In the genomic region with DNA sequence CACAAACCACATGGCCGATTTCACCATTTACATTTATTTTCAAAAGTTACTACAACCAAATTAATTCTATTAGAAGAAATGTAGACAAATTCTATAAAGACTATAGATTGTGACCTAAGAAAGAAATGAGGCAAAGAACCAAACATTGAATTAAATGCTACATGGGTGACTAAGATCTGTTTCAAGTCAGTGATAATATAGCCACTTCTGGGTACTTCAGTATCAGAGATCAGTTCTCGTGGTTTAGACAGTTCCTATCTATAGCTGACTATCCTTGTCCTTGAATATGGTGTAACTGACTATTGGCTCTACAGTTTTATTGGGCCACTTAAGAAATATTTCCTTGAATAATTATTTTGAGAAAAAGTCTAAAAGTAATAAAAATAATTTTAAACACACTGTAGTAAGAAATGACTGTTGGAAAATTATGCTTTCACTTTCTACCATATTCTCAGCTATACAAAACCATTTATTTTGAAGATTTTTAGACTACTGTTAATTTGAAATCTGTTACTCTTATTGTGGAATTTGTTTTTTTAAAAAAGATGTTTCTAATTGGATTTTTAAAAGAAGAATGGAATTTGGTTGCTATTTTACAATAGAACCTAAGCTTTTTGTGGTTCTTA, we compare ENCODE assay signal across 10 cellular contexts. TPM values are rescaled to one million over a fixed set of nuclear protein-coding genes. Genes with fewer than 3 reads are reported as not detected.
DNase-seq lines count a peak whose midpoint lies in the region; ATAC-seq, FAIRE-seq and TF ChIP-seq lines count a peak whose summit lies in the region.
"Had no signal": no experiment of that assay in that cellular context is flagged by ENCODE, and none has a peak within 500 bp of the region (broad histone marks: within the 10 kb centered on the region; RNA-seq: fewer than 3 reads in every experiment).

No MANE protein-coding gene starts in this region.

- in situ Hi-C loops in K562 (cut with MboI), result no loop called here
- in situ Hi-C loops in HAP-1 (cut with MboI; ENCODE audit: low sequenced_read_pairs), result no loop called here

- no peak for FAIRE-seq in K562 (lab: Jason Lieb, UNC)

- H3K9me3 ChIP-seq in K562 (replicated peaks; ENCODE audit: control insufficient read depth, insufficient read depth, low read depth, low read length) (no peaks in the 10 kb centered on the region), HAP-1 (no peaks in the 10 kb centered on the region)

- no peak for TF ChIP-seq RAD21 in K562 (CRISPR knock-in tag; conservative IDR thresholded peaks at IDR 0.05 in 1 of 2, IDR thresholded peaks at IDR 0.05 in 1 of 2)

- H3K4me3 ChIP-seq in K562, result no peak overlapping the region
- H3K4me3 ChIP-seq in HAP-1, result no peak overlapping the region

- POLR2A ChIA-PET in K562 (lab: Yijun Ruan, JAX), result interaction anchor here (0.7 kb wide), 2 partner anchors 14 to 84 kb away, joined by 4 read pairs; no protein-coding TSS in a partner anchor

- intact Hi-C loops in K562 (cut with micrococcal nuclease) (no loop called here), left cardiac atrium (cut with DNase I) (no loop called here)

- peaks cover 45% of the 10 kb centered on the region; the same call in 2 of the 3 replicates for H3K36me3 ChIP-seq in K562 (ENCODE audit: control insufficient read depth, insufficient read depth, low read length)
- peaks cover 3% of the 10 kb centered on the region; the same call in 1 of the 2 replicates for H3K36me3 ChIP-seq in HAP-1 (replicated peaks)

- H3K9ac ChIP-seq in K562 (ENCODE audit: insufficient read depth in 1 of 2, low read depth in 2 of 2, low read length in 2 of 2), result no peak overlapping the region

- CTCF ChIA-PET in K562 (lab: Yijun Ruan, JAX; ENCODE audit: low intra/inter-chr PET ratio), result no interaction called here

- H3K4me2 ChIP-seq in K562 (ENCODE audit: insufficient read depth, low read length), result no peak overlapping the region; the same call in 1 of the 2 replicates

- no peaks in the 10 kb centered on the region for H3K79me2 ChIP-seq in K562 (ENCODE audit: control insufficient read depth, insufficient read depth, low read length)

- WGBS in K562 (ENCODE audit: insufficient coverage, low coverage, missing lambda C conversion rate), result 25% methylated on average over 2 of the region's 2 CpGs

- ATAC-seq in GM18870 (IDR thresholded peaks at IDR 0.05; ENCODE audit: unreplicated experiment), result peak; percentile 82
- ATAC-seq in GM21723 (IDR thresholded peaks at IDR 0.05; ENCODE audit: unreplicated experiment), result peak; percentile 81
- ATAC-seq in HG03460 (IDR thresholded peaks at IDR 0.05; ENCODE audit: unreplicated experiment), result peak; percentile 74
- peak; percentile 91 for ATAC-seq in K562
- ATAC-seq in left cardiac atrium, result no peak
- ATAC-seq: foreskin keratinocyte; naive thymus-derived CD8-positive, alpha-beta T cell had no signal

- TF ChIP-seq CTCF in K562 (IDR thresholded peaks at IDR 0.05 in 2 of 3, conservative IDR thresholded peaks at IDR 0.05 in 1 of 3; ENCODE audit: insufficient read depth in 2 of 3, low read depth in 1 of 3, low read length in 3 of 3), result no peak

- no peak overlapping the region for H2AFZ ChIP-seq in K562 (ENCODE audit: low read depth, low read length)

- no TSS peak for BruUV-seq in K562 (replicated peaks; lab: Mats Ljungman, UMichigan)

- no peaks in the 10 kb centered on the region for H3K27me3 ChIP-seq in K562 (ENCODE audit: control insufficient read depth in 2 of 2, insufficient read depth in 2 of 2, low read length in 2 of 2)
- no peaks in the 10 kb centered on the region for H3K27me3 ChIP-seq in HAP-1 (ENCODE audit: low read depth)
- H3K27me3 ChIP-seq: foreskin keratinocyte had no signal

- peak overlapping the region; percentile 7; the same call in 1 of the 3 replicates for H3K27ac ChIP-seq in K562 (ENCODE audit: extremely low read depth, low read depth, low read length)
- H3K27ac ChIP-seq: foreskin keratinocyte had no signal

- H4K20me1 ChIP-seq in K562 (replicated peaks; ENCODE audit: control insufficient read depth, insufficient read depth, low read length), result no peaks in the 10 kb centered on the region

- TF ChIP-seq EP300 in K562 (IDR thresholded peaks at IDR 0.05; ENCODE audit: low read length), result peak; percentile 52

- DNase-seq in K562 (ENCODE audit: extremely low read depth in 1 of 4, low spot score in 3 of 4), result peak in 2 of 4 experiments; percentile 30 to 46
- no peak for DNase-seq in HAP-1 (ENCODE audit: low spot score in 2 of 2)
- DNase-seq in left cardiac atrium, result no peak
- no peak for DNase-seq in SW 1271 (lab: John Stamatoyannopoulos, UW)
- DNase-seq in NCI-H2029 (lab: John Stamatoyannopoulos, UW), result no peak
- DNase-seq: foreskin keratinocyte; naive thymus-derived CD8-positive, alpha-beta T cell had no signal

- no peaks in the 10 kb centered on the region for H3K9me1 ChIP-seq in K562 (ENCODE audit: control insufficient read depth, insufficient read depth, low read length)

- TF ChIP-seq POLR2A in K562 (conservative IDR thresholded peaks at IDR 0.05), result no peak

- H3K4me1 ChIP-seq in K562 (replicated peaks in 1 of 2; ENCODE audit: control insufficient read depth in 2 of 2, insufficient read depth in 2 of 2, low read length in 2 of 2) (peaks cover 0 to 5% of the 10 kb centered on the region in 2 experiments; a peak in 1 of 5 replicates), HAP-1 (peaks cover 17% of the 10 kb centered on the region)
- H3K4me1 ChIP-seq: foreskin keratinocyte had no signal

TF ChIP-seq in K562, 482 proteins besides CTCF, POLR2A, EP300 and RAD21 (continues in another document):
- peak; percentile 70 for TF ChIP-seq DPF2 (IDR thresholded peaks at IDR 0.05)
- TF ChIP-seq ATF3 (IDR thresholded peaks at IDR 0.05), result peak; percentile 26; the same call in 1 of the 2 replicates
- TF ChIP-seq ATF3 (CRISPR knock-in tag; conservative IDR thresholded peaks at IDR 0.05), result no peak
- peak; percentile 15; the same call in 1 of the 2 replicates for TF ChIP-seq ESRRA (IDR thresholded peaks at IDR 0.05; ENCODE audit: borderline replicate concordance, low read depth)
- peak; percentile 56; the same call in 1 of the 2 replicates for TF ChIP-seq GATAD2B (IDR thresholded peaks at IDR 0.05; ENCODE audit: borderline replicate concordance)
- TF ChIP-seq FOSL1 (tag; conservative IDR thresholded peaks at IDR 0.05), result peak; percentile 60; the same call in 1 of the 2 replicates
- no peak for TF ChIP-seq FOXK1 (CRISPR knock-in tag; IDR thresholded peaks at IDR 0.05; ENCODE audit: borderline replicate concordance)
- peak; percentile 55 for TF ChIP-seq ARID1B (IDR thresholded peaks at IDR 0.05)
- no peak for TF ChIP-seq FOXJ2 (tag; IDR thresholded peaks at IDR 0.05)
- TF ChIP-seq RCOR1 (IDR thresholded peaks at IDR 0.05; ENCODE audit: borderline replicate concordance in 1 of 2, low read depth in 2 of 2, low read length in 2 of 2), result 0 out of 4 replicates have a peak, but pooled peaks of 1 of the 2 experiments have one; percentile 20
- no peak for TF ChIP-seq JUN (IDR thresholded peaks at IDR 0.05; ENCODE audit: borderline replicate concordance, low read depth, low read length)
- no peak for TF ChIP-seq JUN (CRISPR knock-in tag; IDR thresholded peaks at IDR 0.05; ENCODE audit: borderline replicate concordance)

RNA-seq across cellular contexts. Expression of gene KCNMB3, which starts 14.1 kb away (rescaled TPM):
- total RNA-seq in K562 (2011; cell fraction: chromatin; rRNA removed; ENCODE audit: low replicate concordance), result 42.1 and 87.2 TPM in 2 replicates
- total RNA-seq in K562 (2011; cell fraction: nucleolus; rRNA removed), result 16.3 and 21.2 TPM in 2 replicates
- total RNA-seq in K562 (2011; cell fraction: nucleoplasm; rRNA removed), result 33.8 and 60.6 TPM in 2 replicates
- total RNA-seq in K562 (2014; rRNA removed), result 8.7 and 12.3 TPM in 2 replicates
- total RNA-seq in K562 (2014; rRNA removed; fragmentation: Illumina TruSeq; extraction: Trizol), result 15.3 and 16.5 TPM in 2 replicates
- 13.7 and 13.8 TPM in 2 replicates for total RNA-seq in K562 (2015; rRNA removed; fragmentation: Illumina TruSeq; extraction: Trizol)
- 9.9 and 14.3 TPM in 2 replicates for total RNA-seq in K562 (2021)
- 18.6 and 21.1 TPM in 2 replicates for polyA plus RNA-seq in K562 (2011; rRNA removed)
- 5.8 and 7.4 TPM in 2 replicates for polyA plus RNA-seq in K562 (2011; cell fraction: cytosol; rRNA removed)
- polyA plus RNA-seq in K562 (2011; cell fraction: nucleus; rRNA removed), result 48.8 and 65.5 TPM in 2 replicates
- polyA plus RNA-seq in K562 (2012), result 11.9 and 19.9 TPM in 2 replicates
- polyA plus RNA-seq in K562 (2014; fragmentation: Illumina TruSeq; extraction: Trizol), result 17.6 and 20.4 TPM in 2 replicates
- 1 to 10 TPM; 7.0 to 7.8 TPM for polyA plus RNA-seq in K562 (2014; fragmentation: Nextera tagmentation; extraction: Ambion mirVana)
- 13.0 and 19.8 TPM in 2 replicates for polyA plus RNA-seq in K562 (2014; rRNA removed)
- 27.8 and 30.2 TPM in 2 replicates for polyA minus RNA-seq in K562 (2011; rRNA and poly(A)+ RNA removed)
- polyA minus RNA-seq in K562 (2011; cell fraction: cytosol; rRNA and poly(A)+ RNA removed), result 1.8 and 3.6 TPM in 2 replicates
- polyA minus RNA-seq in K562 (2011; cell fraction: nucleus; rRNA and poly(A)+ RNA removed), result 26.3 and 37.4 TPM in 2 replicates
- 1 to 10 TPM; 1.5 to 2.1 TPM for total RNA-seq in left cardiac atrium

Comparison
In these comparisons a context has a peak if more than half of its experiments do, and no peak if none do; other contexts are left out.
1. ATAC-seq: peak in GM18870 (single experiment), GM21723 (single experiment), HG03460 (single experiment) and K562 (single experiment); none in left cardiac atrium (0 of 2).